Comparison of ENCODE assay signal across 38 cellular contexts in genomic region chr16:54901606-54902005, GRCh38. TPM values are rescaled to one million over a fixed set of nuclear protein-coding genes. Genes with fewer than 3 reads are reported as not detected.
"Had no signal": no experiment of that assay in that cellular context is flagged by ENCODE, and none has a peak within 500 bp of the region (broad histone marks: within the 10 kb centered on the region; RNA-seq: fewer than 3 reads in every experiment).

No MANE protein-coding gene starts in this region.

- ATAC-seq: activated naive CD4-positive, alpha-beta T cell treated with anti-CD3 and anti-CD28 coated beads, Interleukin-2, amount 50 U/mL, for 72 hours; activated naive CD8-positive, alpha-beta T cell treated with anti-CD3 and anti-CD28 coated beads, Interleukin-2, amount 50 U/mL, for 24 hours; activated T-cell treated with anti-CD3 and anti-CD28 coated beads, Interleukin-2, amount 50 U/mL, for 4 hours; activated T-cell treated with anti-CD3 and anti-CD28 coated beads, Interleukin-2, amount 50 U/mL, for 72 hours; activated T-helper 17 cell treated with anti-CD3 and anti-CD28 coated beads, Interleukin-2, amount 50 U/mL, for 72 hours; body of pancreas had no signal

- H3K4me3 ChIP-seq: adrenal gland, ascending aorta, body of pancreas, breast epithelium, cardiac muscle cell had no signal

- H3K27ac Mint-ChIP-seq: activated naive CD4-positive, alpha-beta T cell treated with anti-CD3 and anti-CD28 coated beads for 36 hours; activated naive CD4-positive, alpha-beta T cell treated with anti-CD3 and anti-CD28 coated beads, Interleukin-2, amount 10 ng/mL, durations not matched to agents 7 days and 5 days; activated naive CD4-positive, alpha-beta T cell treated with anti-CD3 and anti-CD28 coated beads, Interleukin-2, amount 50 U/mL, for 24 hours; activated naive CD4-positive, alpha-beta T cell treated with anti-CD3 and anti-CD28 coated beads, Interleukin-2, amount 50 U/mL, for 72 hours; activated naive CD8-positive, alpha-beta T cell; activated naive CD8-positive, alpha-beta T cell treated with anti-CD3 and anti-CD28 coated beads for 36 hours; activated naive CD8-positive, alpha-beta T cell treated with anti-CD3 and anti-CD28 coated beads, Interleukin-2, amount 10 ng/mL, durations not matched to agents 7 days and 5 days; activated naive CD8-positive, alpha-beta T cell treated with anti-CD3 and anti-CD28 coated beads, Interleukin-2, amount 50 U/mL, for 24 hours; activated T-cell treated with anti-CD3 and anti-CD28 coated beads, Interleukin-2, amount 50 U/mL, for 24 hours; activated T-cell treated with anti-CD3 and anti-CD28 coated beads, Interleukin-2, amount 50 U/mL, for 72 hours; activated T-helper 1 cell treated with anti-CD3 and anti-CD28 coated beads, Interleukin-12 subunit alpha, Interleukin-12 subunit beta, Interleukin-2, Interleukin-4 antibody, amounts not matched to agents 30 ng/mL and 10 ng/mL and 1 ng/mL, durations not matched to agents 14 hours and 24 hours and 36 hours; activated T-helper 17 cell treated with anti-CD3 and anti-CD28 coated beads, Interleukin-2, amount 50 U/mL, for 72 hours; activated T-helper 2 cell treated with anti-CD3 and anti-CD28 coated beads, Interferon-gamma antibody, Interleukin-2, Interleukin-4, amounts not matched to agents 10 μg/mL and 5 μg/mL and 100 μg/mL, durations not matched to agents 14 hours and 24 hours and 36 hours; brain had no signal

- H3K36me3 Mint-ChIP-seq: activated naive CD4-positive, alpha-beta T cell treated with anti-CD3 and anti-CD28 coated beads, Interleukin-2, amount 10 ng/mL, durations not matched to agents 7 days and 5 days; activated naive CD8-positive, alpha-beta T cell; activated naive CD8-positive, alpha-beta T cell treated with anti-CD3 and anti-CD28 coated beads for 36 hours; activated naive CD8-positive, alpha-beta T cell treated with anti-CD3 and anti-CD28 coated beads, Interleukin-2, amount 10 ng/mL, durations not matched to agents 7 days and 5 days had no signal

- DNase-seq: activated effector memory CD4-positive, alpha-beta T cell treated with anti-CD3 and anti-CD28 coated beads, Interleukin-2, amount 50 U/mL, for 16 hours; activated effector memory CD4-positive, alpha-beta T cell treated with Interleukin-2 at 50 U/mL for 16 hours; activated gamma-delta T cell; activated gamma-delta T cell treated with Interleukin-2 at 50 U/mL for 16 hours; activated naive CD4-positive, alpha-beta T cell; activated naive CD4-positive, alpha-beta T cell treated with anti-CD3 and anti-CD28 coated beads for 36 hours; activated naive CD4-positive, alpha-beta T cell treated with anti-CD3 and anti-CD28 coated beads, Interleukin-2, amount 10 ng/mL, durations not matched to agents 7 days and 5 days; activated naive CD4-positive, alpha-beta T cell treated with anti-CD3 and anti-CD28 coated beads, Interleukin-2, amount 50 U/mL, for 16 hours; activated naive CD4-positive, alpha-beta T cell treated with Interleukin-2 at 50 U/mL for 16 hours; activated naive CD8-positive, alpha-beta T cell treated with anti-CD3 and anti-CD28 coated beads for 36 hours; activated naive CD8-positive, alpha-beta T cell treated with anti-CD3 and anti-CD28 coated beads, Interleukin-2, amount 10 ng/mL, durations not matched to agents 7 days and 5 days; activated naive CD8-positive, alpha-beta T cell treated with anti-CD3 and anti-CD28 coated beads, Interleukin-2, amount 50 U/mL, for 24 hours; activated T-cell treated with anti-CD3 and anti-CD28 coated beads, Interleukin-2, amount 50 U/mL, for 1 hour; activated T-cell treated with anti-CD3 and anti-CD28 coated beads, Interleukin-2, amount 50 U/mL, for 24 hours; activated T-cell treated with anti-CD3 and anti-CD28 coated beads, Interleukin-2, amount 50 U/mL, for 4 hours; activated T-cell treated with anti-CD3 and anti-CD28 coated beads, Interleukin-2, amount 50 U/mL, for 48 hours; activated T-cell treated with anti-CD3 and anti-CD28 coated beads, Interleukin-2, amount 50 U/mL, for 72 hours; adrenal gland; amniotic stem cell; amygdala; anterior cingulate cortex; aorta; body of pancreas; brain microvascular endothelial cell; caudate nucleus; central memory CD4-positive, alpha-beta T cell; cerebellar nuclear complex had no signal

- H3K27ac ChIP-seq: adrenal gland, ascending aorta, body of pancreas, brain microvascular endothelial cell, breast epithelium, cardiac muscle cell had no signal

- H3K27me3 Mint-ChIP-seq: activated naive CD4-positive, alpha-beta T cell treated with anti-CD3 and anti-CD28 coated beads, Interleukin-2, amount 10 ng/mL, durations not matched to agents 7 days and 5 days; central memory CD8-positive, alpha-beta T cell had no signal

- H3K4me1 Mint-ChIP-seq: activated naive CD4-positive, alpha-beta T cell treated with anti-CD3 and anti-CD28 coated beads, Interleukin-2, amount 10 ng/mL, durations not matched to agents 7 days and 5 days; activated naive CD4-positive, alpha-beta T cell treated with anti-CD3 and anti-CD28 coated beads, Interleukin-2, amount 50 U/mL, for 24 hours; activated naive CD8-positive, alpha-beta T cell treated with anti-CD3 and anti-CD28 coated beads for 36 hours; activated naive CD8-positive, alpha-beta T cell treated with anti-CD3 and anti-CD28 coated beads, Interleukin-2, amount 10 ng/mL, durations not matched to agents 7 days and 5 days; activated naive CD8-positive, alpha-beta T cell treated with anti-CD3 and anti-CD28 coated beads, Interleukin-2, amount 50 U/mL, for 24 hours; activated T-helper 17 cell treated with anti-CD3 and anti-CD28 coated beads, Interleukin-2, amount 50 U/mL, for 72 hours; brain; central memory CD8-positive, alpha-beta T cell had no signal

- H3K36me3 ChIP-seq: adrenal gland, ascending aorta, brain microvascular endothelial cell, breast epithelium, cardiac muscle cell had no signal

- H3K4me1 ChIP-seq: adrenal gland, ascending aorta, body of pancreas, breast epithelium had no signal

- H3K4me3 Mint-ChIP-seq: activated naive CD4-positive, alpha-beta T cell treated with anti-CD3 and anti-CD28 coated beads for 36 hours; activated naive CD4-positive, alpha-beta T cell treated with anti-CD3 and anti-CD28 coated beads, Interleukin-2, amount 10 ng/mL, durations not matched to agents 7 days and 5 days; activated naive CD4-positive, alpha-beta T cell treated with anti-CD3 and anti-CD28 coated beads, Interleukin-2, amount 50 U/mL, for 24 hours; activated naive CD8-positive, alpha-beta T cell; activated naive CD8-positive, alpha-beta T cell treated with anti-CD3 and anti-CD28 coated beads for 36 hours; activated naive CD8-positive, alpha-beta T cell treated with anti-CD3 and anti-CD28 coated beads, Interleukin-2, amount 10 ng/mL, durations not matched to agents 7 days and 5 days; activated naive CD8-positive, alpha-beta T cell treated with anti-CD3 and anti-CD28 coated beads, Interleukin-2, amount 50 U/mL, for 24 hours; activated T-cell treated with anti-CD3 and anti-CD28 coated beads, Interleukin-2, amount 50 U/mL, for 24 hours; activated T-cell treated with anti-CD3 and anti-CD28 coated beads, Interleukin-2, amount 50 U/mL, for 4 hours; activated T-cell treated with anti-CD3 and anti-CD28 coated beads, Interleukin-2, amount 50 U/mL, for 72 hours; activated T-helper 1 cell treated with anti-CD3 and anti-CD28 coated beads, Interleukin-12 subunit alpha, Interleukin-12 subunit beta, Interleukin-2, Interleukin-4 antibody, amounts not matched to agents 30 ng/mL and 10 ng/mL and 1 ng/mL, durations not matched to agents 14 hours and 24 hours and 36 hours; activated T-helper 17 cell treated with anti-CD3 and anti-CD28 coated beads, Interleukin-2, amount 50 U/mL, for 72 hours; brain; central memory CD8-positive, alpha-beta T cell had no signal

- H3K9me3 Mint-ChIP-seq: activated T-helper 1 cell treated with anti-CD3 and anti-CD28 coated beads, Interleukin-12 subunit alpha, Interleukin-12 subunit beta, Interleukin-2, Interleukin-4 antibody, amounts not matched to agents 30 ng/mL and 10 ng/mL and 1 ng/mL, durations not matched to agents 14 hours and 24 hours and 36 hours; activated T-helper 17 cell treated with anti-CD3 and anti-CD28 coated beads, Interleukin-2, amount 50 U/mL, for 72 hours had no signal

- H3K9me3 ChIP-seq: adrenal gland, body of pancreas had no signal

- H3K27me3 ChIP-seq: adrenal gland, ascending aorta, body of pancreas, brain microvascular endothelial cell, breast epithelium, cardiac muscle cell had no signal

RNA-seq across cellular contexts. Expression of gene IRX5, which starts 29.1 kb away (rescaled TPM):
- total RNA-seq: activated naive CD4-positive, alpha-beta T cell treated with anti-CD3 and anti-CD28 coated beads for 36 hours; activated naive CD4-positive, alpha-beta T cell treated with anti-CD3 and anti-CD28 coated beads, Interleukin-2, amount 50 U/mL, for 72 hours; activated naive CD8-positive, alpha-beta T cell treated with anti-CD3 and anti-CD28 coated beads for 36 hours; activated naive CD8-positive, alpha-beta T cell treated with anti-CD3 and anti-CD28 coated beads, Interleukin-2, amount 10 ng/mL, durations not matched to agents 7 days and 5 days; activated T-cell treated with anti-CD3 and anti-CD28 coated beads, Interleukin-2, amount 50 U/mL, for 4 hours; ascending aorta had no signal
